In the genomic region with DNA sequence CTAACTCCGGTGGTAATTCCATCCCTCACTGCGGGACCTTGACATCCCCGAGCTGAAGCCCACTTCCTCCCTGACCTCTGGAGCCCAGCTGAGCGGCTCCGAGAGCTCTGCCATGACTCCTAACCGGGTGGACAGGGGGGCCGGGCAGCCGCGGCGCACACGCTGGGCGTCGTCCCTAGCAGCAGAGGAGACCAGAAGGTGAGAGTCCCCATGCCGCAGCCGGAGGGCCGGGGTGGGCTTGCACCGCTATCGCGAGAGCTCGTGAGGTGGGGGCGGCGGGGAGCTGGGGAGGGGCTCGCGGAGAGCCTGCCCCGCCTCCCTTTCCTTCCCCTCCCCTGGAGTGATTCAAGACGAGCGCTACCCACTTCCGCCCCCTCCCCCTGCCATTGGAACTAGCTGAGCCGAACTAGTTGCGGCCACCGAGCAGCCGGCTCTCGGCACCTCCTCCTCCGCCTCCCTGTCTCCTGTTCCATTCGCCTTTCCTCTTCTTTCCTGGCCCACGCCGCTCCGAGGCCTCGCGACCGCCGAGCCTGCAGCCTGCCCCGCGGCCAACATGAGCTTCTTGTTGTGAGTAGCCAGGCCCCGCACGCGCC, we compare ENCODE assay signal across 8 cellular contexts. TPM values are rescaled to one million over a fixed set of nuclear protein-coding genes. Genes with fewer than 3 reads are reported as not detected.
DNase-seq lines count a peak whose midpoint lies in the region; ATAC-seq and TF ChIP-seq lines count a peak whose summit lies in the region.

Gene MOB1B, plus strand, starts transcription at position 386 of the 593 bp plus-strand sequence. Its CDS starts 168 bp downstream, at position 554.

- H3K36me3 Mint-ChIP-seq in activated T-helper 2 cell treated with anti-CD3 and anti-CD28 coated beads, Interferon-gamma antibody, Interleukin-2, Interleukin-4, amounts not matched to agents 10 μg/mL and 5 μg/mL and 100 μg/mL, durations not matched to agents 14 hours and 24 hours and 36 hours (ENCODE audit: low read depth), result peaks cover 19% of the 10 kb centered on the region
- peaks cover 20% of the 10 kb centered on the region for H3K36me3 Mint-ChIP-seq in nephron (ENCODE audit: low read depth)
- peaks cover 20% of the 10 kb centered on the region for H3K36me3 Mint-ChIP-seq in stimulated activated naive CD8-positive, alpha-beta T cell treated with anti-CD3 and anti-CD28 coated beads, Interleukin-15, Interleukin-2, amounts not matched to agents 100 ng/mL and 50 ng/mL, for 24 hours (ENCODE audit: low read depth)

- no peaks in the 10 kb centered on the region for H3K27me3 ChIP-seq in DOHH2 (ENCODE audit: control insufficient read depth, low read length)

- H3K4me3 Mint-ChIP-seq in activated T-helper 2 cell treated with anti-CD3 and anti-CD28 coated beads, Interferon-gamma antibody, Interleukin-2, Interleukin-4, amounts not matched to agents 10 μg/mL and 5 μg/mL and 100 μg/mL, durations not matched to agents 14 hours and 24 hours and 36 hours (ENCODE audit: low read depth), result peak within 1 kb of the TSS; percentile 99
- peak within 1 kb of the TSS; percentile 99 to 100 (median 99) for H3K4me3 Mint-ChIP-seq in nephron
- H3K4me3 Mint-ChIP-seq in stimulated activated naive CD8-positive, alpha-beta T cell treated with anti-CD3 and anti-CD28 coated beads, Interleukin-15, Interleukin-2, amounts not matched to agents 100 ng/mL and 50 ng/mL, for 24 hours, result peak within 1 kb of the TSS; percentile 98

- peaks cover 22% of the 10 kb centered on the region for H3K36me3 ChIP-seq in DOHH2 (ENCODE audit: control insufficient read depth, low read length)

- no peaks in the 10 kb centered on the region for H3K9me3 ChIP-seq in DOHH2 (ENCODE audit: control insufficient read depth, insufficient read depth, low read length)

- DNase-seq in KG1 (lab: John Stamatoyannopoulos, UW) (peak; percentile 58), RWPE1 (ENCODE audit: low spot score) (peak; percentile 83), fibroblast of pulmonary artery (ENCODE audit: low read depth) (peak; percentile 89)
- peak; percentile 81 for DNase-seq in activated T-helper 2 cell treated with anti-CD3 and anti-CD28 coated beads, Interferon-gamma antibody, Interleukin-2, Interleukin-4, amounts not matched to agents 10 μg/mL and 5 μg/mL and 100 μg/mL, durations not matched to agents 14 hours and 24 hours and 36 hours (ENCODE audit: low spot score)

- no peaks in the 10 kb centered on the region for H4K20me1 ChIP-seq in DOHH2 (ENCODE audit: control insufficient read depth, insufficient read depth, low read depth, low read length)

- peak within 1 kb of the TSS; percentile 43 for H3K27ac ChIP-seq in DOHH2 (ENCODE audit: low read depth, low read length)
- H3K27ac ChIP-seq in RWPE1, result peak within 1 kb of the TSS; percentile 85

- intact Hi-C loops in activated T-helper 2 cell treated with anti-CD3 and anti-CD28 coated beads, Interferon-gamma antibody, Interleukin-2, Interleukin-4, amounts not matched to agents 10 μg/mL and 5 μg/mL and 100 μg/mL, durations not matched to agents 14 hours and 24 hours and 36 hours (cut with micrococcal nuclease), result loop anchor here (1.0 to 10.0 kb wide), 7 partner anchors 25 to 215 kb away; partner anchors contain the start of genes DCK, GRSF1 and UTP3

- peaks cover 3% of the 10 kb centered on the region; the same call in 1 of the 2 replicates for H3F3A ChIP-seq in DOHH2 (ENCODE audit: control insufficient read depth, insufficient read depth)

- H3K27me3 Mint-ChIP-seq in activated T-helper 2 cell treated with anti-CD3 and anti-CD28 coated beads, Interferon-gamma antibody, Interleukin-2, Interleukin-4, amounts not matched to agents 10 μg/mL and 5 μg/mL and 100 μg/mL, durations not matched to agents 14 hours and 24 hours and 36 hours (ENCODE audit: low read depth), result no peaks in the 10 kb centered on the region
- H3K27me3 Mint-ChIP-seq in nephron (ENCODE audit: low read depth), result no peaks in the 10 kb centered on the region
- no peaks in the 10 kb centered on the region for H3K27me3 Mint-ChIP-seq in stimulated activated naive CD8-positive, alpha-beta T cell treated with anti-CD3 and anti-CD28 coated beads, Interleukin-15, Interleukin-2, amounts not matched to agents 100 ng/mL and 50 ng/mL, for 24 hours

- CTCF ChIA-PET in RWPE1 (lab: Yijun Ruan, JAX), result interaction anchor here (0.6 to 1.5 kb wide), 4 partner anchors 28 to 718 kb away, joined by 3 to 6 read pairs (median 4); no protein-coding TSS in a partner anchor

- H3K4me3 ChIP-seq in DOHH2 (ENCODE audit: low read length) (peak within 1 kb of the TSS; percentile 75), fibroblast of pulmonary artery (replicated peaks; ENCODE audit: low read depth, low read length) (peak within 1 kb of the TSS; percentile 76)

- H3K9me3 Mint-ChIP-seq in activated T-helper 2 cell treated with anti-CD3 and anti-CD28 coated beads, Interferon-gamma antibody, Interleukin-2, Interleukin-4, amounts not matched to agents 10 μg/mL and 5 μg/mL and 100 μg/mL, durations not matched to agents 14 hours and 24 hours and 36 hours, result no peaks in the 10 kb centered on the region
- H3K9me3 Mint-ChIP-seq in nephron, result no peaks in the 10 kb centered on the region
- H3K9me3 Mint-ChIP-seq in stimulated activated naive CD8-positive, alpha-beta T cell treated with anti-CD3 and anti-CD28 coated beads, Interleukin-15, Interleukin-2, amounts not matched to agents 100 ng/mL and 50 ng/mL, for 24 hours, result no peaks in the 10 kb centered on the region

- ATAC-seq in GM21717 (IDR thresholded peaks at IDR 0.05; ENCODE audit: unreplicated experiment), result peak; percentile 97

- peak within 1 kb of the TSS; percentile 76 for H3K4me2 ChIP-seq in DOHH2 (ENCODE audit: low read length)

- no peaks in the 10 kb centered on the region for H3K9me2 ChIP-seq in DOHH2 (replicated peaks; ENCODE audit: control insufficient read depth, low read length)

- POLR2A ChIA-PET in RWPE1 (lab: Yijun Ruan, JAX; ENCODE audit: low non-redundant PET), result interaction anchor here (0.5 to 0.8 kb wide), 2 partner anchors 48 to 63 kb away, joined by 3 read pairs; no protein-coding TSS in a partner anchor

- peak within 1 kb of the TSS; percentile 86 for H3K27ac Mint-ChIP-seq in activated T-helper 2 cell treated with anti-CD3 and anti-CD28 coated beads, Interferon-gamma antibody, Interleukin-2, Interleukin-4, amounts not matched to agents 10 μg/mL and 5 μg/mL and 100 μg/mL, durations not matched to agents 14 hours and 24 hours and 36 hours
- H3K27ac Mint-ChIP-seq in nephron, result peak within 1 kb of the TSS; percentile 86 to 99 (median 99)
- peak within 1 kb of the TSS; percentile 82 for H3K27ac Mint-ChIP-seq in stimulated activated naive CD8-positive, alpha-beta T cell treated with anti-CD3 and anti-CD28 coated beads, Interleukin-15, Interleukin-2, amounts not matched to agents 100 ng/mL and 50 ng/mL, for 24 hours

- peaks cover 20% of the 10 kb centered on the region for H3K4me1 Mint-ChIP-seq in activated T-helper 2 cell treated with anti-CD3 and anti-CD28 coated beads, Interferon-gamma antibody, Interleukin-2, Interleukin-4, amounts not matched to agents 10 μg/mL and 5 μg/mL and 100 μg/mL, durations not matched to agents 14 hours and 24 hours and 36 hours (ENCODE audit: low read depth)
- H3K4me1 Mint-ChIP-seq in nephron, result peaks cover 18% of the 10 kb centered on the region
- peaks cover 26% of the 10 kb centered on the region for H3K4me1 Mint-ChIP-seq in stimulated activated naive CD8-positive, alpha-beta T cell treated with anti-CD3 and anti-CD28 coated beads, Interleukin-15, Interleukin-2, amounts not matched to agents 100 ng/mL and 50 ng/mL, for 24 hours (ENCODE audit: low read depth)

- H3K79me2 ChIP-seq in DOHH2 (ENCODE audit: control insufficient read depth, low read length), result peaks cover 52% of the 10 kb centered on the region

- TF ChIP-seq CTCF in DOHH2 (IDR thresholded peaks at IDR 0.05; ENCODE audit: low read depth, low read length, poor library complexity, severe bottlenecking) (no peak), RWPE1 (conservative IDR thresholded peaks at IDR 0.05; ENCODE audit: low read depth) (peak; percentile 27), fibroblast of pulmonary artery (IDR thresholded peaks at IDR 0.05; ENCODE audit: low read length, missing control alignments) (peak; percentile 36), nephron (IDR thresholded peaks at IDR 0.05; ENCODE audit: unreplicated experiment in 3 of 3) (peak; percentile 41 to 61 (median 47))

- peaks cover 41% of the 10 kb centered on the region for H3K4me1 ChIP-seq in DOHH2 (ENCODE audit: control insufficient read depth, low read length)

RNA-seq across cellular contexts. Expression of gene MOB1B, which starts in this region (rescaled TPM):
- total RNA-seq in activated T-helper 2 cell treated with anti-CD3 and anti-CD28 coated beads, Interferon-gamma antibody, Interleukin-2, Interleukin-4, amounts not matched to agents 10 μg/mL and 5 μg/mL and 100 μg/mL, durations not matched to agents 14 hours and 24 hours and 36 hours, result 27.0 and 28.1 TPM in 2 replicates

Comparison
In these comparisons a context has a peak if more than half of its experiments do, and no peak if none do; other contexts are left out.
1. Peak in every context shown above with its lines: DNase-seq, ATAC-seq, H3K4me3 ChIP-seq and H3K27ac ChIP-seq.